In the genomic region with DNA sequence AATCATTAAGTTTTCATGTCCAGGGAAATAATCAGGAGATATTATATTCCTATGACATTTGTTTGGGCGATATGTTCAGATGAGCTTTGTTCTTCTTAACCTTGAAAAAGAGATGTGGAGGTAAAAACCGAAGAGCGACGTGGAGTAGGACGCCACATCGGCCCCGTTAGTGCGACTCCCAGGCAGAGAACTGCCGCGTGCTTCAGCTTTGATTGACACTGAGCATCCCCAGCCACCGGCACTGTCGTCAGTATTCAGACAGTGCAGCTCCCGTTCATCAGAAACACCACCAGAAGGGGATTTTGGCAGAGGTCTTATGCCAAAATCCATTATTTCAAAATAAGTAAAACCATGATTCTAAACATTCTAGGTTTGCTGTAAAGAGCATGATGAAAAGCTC, we compare ENCODE assay signal across 21 cellular contexts.
"Had no signal": no experiment of that assay in that cellular context is flagged by ENCODE, and none has a peak within 500 bp of the region (broad histone marks: within the 10 kb centered on the region; RNA-seq: fewer than 3 reads in every experiment).

No MANE protein-coding gene starts in this region.

- DNase-seq: colonic mucosa; effector CD4-positive, alpha-beta T cell; endodermal cell; erythroblast; foreskin melanocyte; hippocampal formation; left colon; retina; sigmoid colon; stimulated activated CD4-positive, alpha-beta T cell treated with anti-CD3 and anti-CD28 coated beads, Interleukin-2, amount 100 ng/mL, for 24 hours; stimulated activated CD4-positive, alpha-beta T cell treated with anti-CD3 and anti-CD28 coated beads, Interleukin-4, amount 100 ng/mL, for 4 hours; stimulated activated naive B cell treated with anti-CD40 and anti-IgM and Interleukin-4, amounts not matched to agents 10 μg/mL and 1 μg/mL and 100 μg/mL, for 72 hours; stimulated activated naive CD8-positive, alpha-beta T cell treated with anti-CD3 and anti-CD28 coated beads, Interleukin-15, amount 100 ng/mL, for 72 hours; testis; upper lobe of right lung had no signal

- H3K4me1 Mint-ChIP-seq: mesothelial cell of epicardium had no signal

- H3K27ac ChIP-seq: colonic mucosa, sigmoid colon, testis, tibial nerve, upper lobe of right lung, vagina had no signal

- H3K27me3 Mint-ChIP-seq: natural killer cell treated with Interleukin-12 subunit alpha and Interleukin-12 subunit beta and Interleukin-15 and Interleukin-18, amount 100 ng/mL, for 72 hours; stimulated activated naive B cell treated with anti-CD40 and anti-IgM and Interleukin-4, amounts not matched to agents 10 μg/mL and 1 μg/mL and 100 μg/mL, for 72 hours; stimulated activated naive CD8-positive, alpha-beta T cell treated with anti-CD3 and anti-CD28 coated beads, Interleukin-15, amount 100 ng/mL, for 72 hours had no signal

- H3K9me3 Mint-ChIP-seq: endodermal cell; mesothelial cell of epicardium; natural killer cell treated with Interleukin-12 subunit alpha and Interleukin-12 subunit beta and Interleukin-15 and Interleukin-18, amount 100 ng/mL, for 72 hours; stimulated activated naive B cell treated with anti-CD40 and anti-IgM and Interleukin-4, amounts not matched to agents 10 μg/mL and 1 μg/mL and 100 μg/mL, for 72 hours; stimulated activated naive CD8-positive, alpha-beta T cell treated with anti-CD3 and anti-CD28 coated beads, Interleukin-15, amount 100 ng/mL, for 72 hours had no signal

- H3K36me3 Mint-ChIP-seq: natural killer cell treated with Interleukin-12 subunit alpha and Interleukin-12 subunit beta and Interleukin-15 and Interleukin-18, amount 100 ng/mL, for 72 hours had no signal

- H3K27me3 ChIP-seq: colonic mucosa, heart left ventricle, sigmoid colon, testis, tibial nerve, upper lobe of right lung, vagina had no signal

- H3K4me3 Mint-ChIP-seq: endodermal cell; mesothelial cell of epicardium; natural killer cell treated with Interleukin-12 subunit alpha and Interleukin-12 subunit beta and Interleukin-15 and Interleukin-18, amount 100 ng/mL, for 72 hours; stimulated activated naive B cell treated with anti-CD40 and anti-IgM and Interleukin-4, amounts not matched to agents 10 μg/mL and 1 μg/mL and 100 μg/mL, for 72 hours; stimulated activated naive CD8-positive, alpha-beta T cell treated with anti-CD3 and anti-CD28 coated beads, Interleukin-15, amount 100 ng/mL, for 72 hours had no signal

- H3K9me3 ChIP-seq: colonic mucosa, heart left ventricle, prostate gland, sigmoid colon, testis, tibial nerve, upper lobe of right lung, vagina had no signal

- H3K27ac Mint-ChIP-seq: endodermal cell; mesothelial cell of epicardium; natural killer cell treated with Interleukin-12 subunit alpha and Interleukin-12 subunit beta and Interleukin-15 and Interleukin-18, amount 100 ng/mL, for 72 hours had no signal

- ATAC-seq: heart left ventricle; left colon; natural killer cell treated with Interleukin-12 subunit alpha and Interleukin-12 subunit beta and Interleukin-15 and Interleukin-18, amount 100 ng/mL, for 72 hours; stimulated activated naive B cell treated with anti-CD40 and anti-IgM and Interleukin-4, amounts not matched to agents 10 μg/mL and 1 μg/mL and 100 μg/mL, for 72 hours; stimulated activated naive CD8-positive, alpha-beta T cell treated with anti-CD3 and anti-CD28 coated beads, Interleukin-15, amount 100 ng/mL, for 72 hours; upper lobe of right lung had no signal
